Comparison of ENCODE assay signal across 1 cellular context in the genomic region with DNA sequence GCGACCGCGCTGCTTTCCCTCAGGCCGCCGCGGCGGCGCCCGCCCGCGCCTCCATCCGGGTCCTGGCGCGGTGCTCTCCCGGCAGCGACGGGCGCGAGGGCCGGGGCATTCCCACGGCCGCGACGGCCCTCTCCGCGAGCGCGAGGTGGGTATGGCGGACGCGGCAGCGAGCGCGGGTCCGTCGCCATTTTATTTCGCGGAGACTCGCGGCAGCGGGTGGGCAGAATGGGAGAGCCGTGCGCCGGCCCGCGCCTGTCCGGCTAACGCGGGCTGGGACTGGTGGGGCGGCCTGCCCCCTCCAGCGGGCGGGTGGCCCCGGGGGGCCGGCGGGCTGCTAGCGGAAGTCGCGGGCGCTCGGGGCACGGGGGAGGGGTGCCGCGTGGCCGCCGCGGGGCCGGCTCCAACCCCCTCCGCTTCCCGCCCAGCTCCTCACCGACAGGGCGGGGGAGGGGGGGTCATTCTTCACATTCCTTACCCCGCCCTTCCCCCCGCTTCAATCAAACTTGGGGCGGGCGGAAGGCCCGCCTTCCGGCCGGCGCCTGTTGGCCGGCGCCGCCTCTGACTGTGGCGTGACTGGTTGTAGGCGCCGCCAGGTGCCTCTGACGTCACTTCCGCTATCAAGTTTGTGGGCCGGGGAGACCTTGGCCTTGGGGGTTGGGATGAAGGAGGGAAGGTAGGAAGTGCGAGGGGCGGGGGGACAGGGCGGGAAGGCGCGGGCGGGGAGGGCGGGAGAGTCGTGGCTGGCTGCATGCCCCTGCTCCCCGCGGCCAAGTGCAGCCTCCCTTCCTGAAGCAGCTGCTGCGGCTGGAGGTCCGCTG.
TF ChIP-seq lines count a peak whose summit lies in the region.

No MANE protein-coding gene starts in this region.

TF ChIP-seq in GM12878, 131 proteins besides CTCF, POLR2A, EP300 and RAD21 (continued from another document and continues in another):
- peak in 1 of 2 experiments; percentile 53; a peak in 2 of 4 replicates for TF ChIP-seq IKZF2 (IDR thresholded peaks at IDR 0.05)
- TF ChIP-seq CHD1 (IDR thresholded peaks at IDR 0.05; ENCODE audit: low read depth, low read length), result no peak
- TF ChIP-seq ZNF384 (IDR thresholded peaks at IDR 0.05; ENCODE audit: borderline replicate concordance, low read depth, low read length), result no peak
- peak; percentile 92 for TF ChIP-seq YY1 (IDR thresholded peaks at IDR 0.05; ENCODE audit: low read depth, low read length)
- peak; percentile 97 for TF ChIP-seq CREM (IDR thresholded peaks at IDR 0.05; ENCODE audit: low read depth)
- TF ChIP-seq, protein P1, sequence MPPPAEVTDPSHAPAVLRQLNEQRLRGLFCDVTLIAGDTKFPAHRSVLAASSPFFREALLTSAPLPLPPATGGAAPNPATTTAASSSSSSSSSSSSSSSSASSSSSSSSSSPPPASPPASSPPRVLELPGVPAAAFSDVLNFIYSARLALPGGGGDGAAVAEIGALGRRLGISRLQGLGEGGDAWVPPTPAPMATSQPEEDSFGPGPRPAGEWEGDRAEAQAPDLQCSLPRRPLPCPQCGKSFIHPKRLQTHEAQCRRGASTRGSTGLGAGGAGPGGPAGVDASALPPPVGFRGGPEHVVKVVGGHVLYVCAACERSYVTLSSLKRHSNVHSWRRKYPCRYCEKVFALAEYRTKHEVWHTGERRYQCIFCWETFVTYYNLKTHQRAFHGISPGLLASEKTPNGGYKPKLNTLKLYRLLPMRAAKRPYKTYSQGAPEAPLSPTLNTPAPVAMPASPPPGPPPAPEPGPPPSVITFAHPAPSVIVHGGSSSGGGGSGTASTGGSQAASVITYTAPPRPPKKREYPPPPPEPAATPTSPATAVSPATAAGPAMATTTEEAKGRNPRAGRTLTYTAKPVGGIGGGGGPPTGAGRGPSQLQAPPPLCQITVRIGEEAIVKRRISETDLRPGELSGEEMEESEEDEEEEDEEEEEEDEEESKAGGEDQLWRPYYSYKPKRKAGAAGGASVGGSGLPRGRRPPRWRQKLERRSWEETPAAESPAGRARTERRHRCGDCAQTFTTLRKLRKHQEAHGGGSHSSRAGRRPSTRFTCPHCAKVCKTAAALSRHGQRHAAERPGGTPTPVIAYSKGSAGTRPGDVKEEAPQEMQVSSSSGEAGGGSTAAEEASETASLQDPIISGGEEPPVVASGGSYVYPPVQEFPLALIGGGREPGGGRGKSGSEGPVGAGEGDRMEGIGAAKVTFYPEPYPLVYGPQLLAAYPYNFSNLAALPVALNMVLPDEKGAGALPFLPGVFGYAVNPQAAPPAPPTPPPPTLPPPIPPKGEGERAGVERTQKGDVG (CRISPR knock-in tag; IDR thresholded peaks at IDR 0.05), result no peak
- peak; percentile 21; the same call in 2 of the 3 replicates for TF ChIP-seq POU2F2 (IDR thresholded peaks at IDR 0.05; ENCODE audit: borderline replicate concordance, low read depth, low read length)
- peak; percentile 91 for TF ChIP-seq KLF5 (IDR thresholded peaks at IDR 0.05; ENCODE audit: partially characterized antibody)
- TF ChIP-seq WRNIP1 (IDR thresholded peaks at IDR 0.05; ENCODE audit: borderline replicate concordance, low read depth, low read length), result no peak
- TF ChIP-seq JUND (IDR thresholded peaks at IDR 0.05; ENCODE audit: low read depth, low read length), result peak; percentile 69
- TF ChIP-seq, protein P2, sequence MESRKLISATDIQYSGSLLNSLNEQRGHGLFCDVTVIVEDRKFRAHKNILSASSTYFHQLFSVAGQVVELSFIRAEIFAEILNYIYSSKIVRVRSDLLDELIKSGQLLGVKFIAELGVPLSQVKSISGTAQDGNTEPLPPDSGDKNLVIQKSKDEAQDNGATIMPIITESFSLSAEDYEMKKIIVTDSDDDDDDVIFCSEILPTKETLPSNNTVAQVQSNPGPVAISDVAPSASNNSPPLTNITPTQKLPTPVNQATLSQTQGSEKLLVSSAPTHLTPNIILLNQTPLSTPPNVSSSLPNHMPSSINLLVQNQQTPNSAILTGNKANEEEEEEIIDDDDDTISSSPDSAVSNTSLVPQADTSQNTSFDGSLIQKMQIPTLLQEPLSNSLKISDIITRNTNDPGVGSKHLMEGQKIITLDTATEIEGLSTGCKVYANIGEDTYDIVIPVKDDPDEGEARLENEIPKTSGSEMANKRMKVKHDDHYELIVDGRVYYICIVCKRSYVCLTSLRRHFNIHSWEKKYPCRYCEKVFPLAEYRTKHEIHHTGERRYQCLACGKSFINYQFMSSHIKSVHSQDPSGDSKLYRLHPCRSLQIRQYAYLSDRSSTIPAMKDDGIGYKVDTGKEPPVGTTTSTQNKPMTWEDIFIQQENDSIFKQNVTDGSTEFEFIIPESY (IDR thresholded peaks at IDR 0.05), result no peak
- peak; percentile 92 for TF ChIP-seq IKZF1 (conservative IDR thresholded peaks at IDR 0.05)
- TF ChIP-seq POLR2AphosphoS2 (IDR thresholded peaks at IDR 0.05; ENCODE audit: low read depth, low read length), result no peak
- peak; percentile 83 for TF ChIP-seq MYC (IDR thresholded peaks at IDR 0.05; ENCODE audit: insufficient read depth, insufficient read length, insufficient replicate concordance, low read length, severe bottlenecking)
- TF ChIP-seq, protein P3, sequence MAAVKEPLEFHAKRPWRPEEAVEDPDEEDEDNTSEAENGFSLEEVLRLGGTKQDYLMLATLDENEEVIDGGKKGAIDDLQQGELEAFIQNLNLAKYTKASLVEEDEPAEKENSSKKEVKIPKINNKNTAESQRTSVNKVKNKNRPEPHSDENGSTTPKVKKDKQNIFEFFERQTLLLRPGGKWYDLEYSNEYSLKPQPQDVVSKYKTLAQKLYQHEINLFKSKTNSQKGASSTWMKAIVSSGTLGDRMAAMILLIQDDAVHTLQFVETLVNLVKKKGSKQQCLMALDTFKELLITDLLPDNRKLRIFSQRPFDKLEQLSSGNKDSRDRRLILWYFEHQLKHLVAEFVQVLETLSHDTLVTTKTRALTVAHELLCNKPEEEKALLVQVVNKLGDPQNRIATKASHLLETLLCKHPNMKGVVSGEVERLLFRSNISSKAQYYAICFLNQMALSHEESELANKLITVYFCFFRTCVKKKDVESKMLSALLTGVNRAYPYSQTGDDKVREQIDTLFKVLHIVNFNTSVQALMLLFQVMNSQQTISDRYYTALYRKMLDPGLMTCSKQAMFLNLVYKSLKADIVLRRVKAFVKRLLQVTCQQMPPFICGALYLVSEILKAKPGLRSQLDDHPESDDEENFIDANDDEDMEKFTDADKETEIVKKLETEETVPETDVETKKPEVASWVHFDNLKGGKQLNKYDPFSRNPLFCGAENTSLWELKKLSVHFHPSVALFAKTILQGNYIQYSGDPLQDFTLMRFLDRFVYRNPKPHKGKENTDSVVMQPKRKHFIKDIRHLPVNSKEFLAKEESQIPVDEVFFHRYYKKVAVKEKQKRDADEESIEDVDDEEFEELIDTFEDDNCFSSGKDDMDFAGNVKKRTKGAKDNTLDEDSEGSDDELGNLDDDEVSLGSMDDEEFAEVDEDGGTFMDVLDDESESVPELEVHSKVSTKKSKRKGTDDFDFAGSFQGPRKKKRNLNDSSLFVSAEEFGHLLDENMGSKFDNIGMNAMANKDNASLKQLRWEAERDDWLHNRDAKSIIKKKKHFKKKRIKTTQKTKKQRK (IDR thresholded peaks at IDR 0.05; ENCODE audit: low read depth, low read length), result peak; percentile 56
- TF ChIP-seq, protein P4, sequence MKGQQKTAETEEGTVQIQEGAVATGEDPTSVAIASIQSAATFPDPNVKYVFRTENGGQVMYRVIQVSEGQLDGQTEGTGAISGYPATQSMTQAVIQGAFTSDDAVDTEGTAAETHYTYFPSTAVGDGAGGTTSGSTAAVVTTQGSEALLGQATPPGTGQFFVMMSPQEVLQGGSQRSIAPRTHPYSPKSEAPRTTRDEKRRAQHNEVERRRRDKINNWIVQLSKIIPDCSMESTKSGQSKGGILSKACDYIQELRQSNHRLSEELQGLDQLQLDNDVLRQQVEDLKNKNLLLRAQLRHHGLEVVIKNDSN (IDR thresholded peaks at IDR 0.05; ENCODE audit: borderline replicate concordance, extremely low read length, insufficient read depth, low read depth, low read length), result peak; percentile 18
- TF ChIP-seq ZNF687 (IDR thresholded peaks at IDR 0.05), result peak; percentile 65
- TF ChIP-seq, protein P5, sequence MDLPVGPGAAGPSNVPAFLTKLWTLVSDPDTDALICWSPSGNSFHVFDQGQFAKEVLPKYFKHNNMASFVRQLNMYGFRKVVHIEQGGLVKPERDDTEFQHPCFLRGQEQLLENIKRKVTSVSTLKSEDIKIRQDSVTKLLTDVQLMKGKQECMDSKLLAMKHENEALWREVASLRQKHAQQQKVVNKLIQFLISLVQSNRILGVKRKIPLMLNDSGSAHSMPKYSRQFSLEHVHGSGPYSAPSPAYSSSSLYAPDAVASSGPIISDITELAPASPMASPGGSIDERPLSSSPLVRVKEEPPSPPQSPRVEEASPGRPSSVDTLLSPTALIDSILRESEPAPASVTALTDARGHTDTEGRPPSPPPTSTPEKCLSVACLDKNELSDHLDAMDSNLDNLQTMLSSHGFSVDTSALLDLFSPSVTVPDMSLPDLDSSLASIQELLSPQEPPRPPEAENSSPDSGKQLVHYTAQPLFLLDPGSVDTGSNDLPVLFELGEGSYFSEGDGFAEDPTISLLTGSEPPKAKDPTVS (IDR thresholded peaks at IDR 0.05; ENCODE audit: low read depth, low read length), result no peak
- peak; percentile 80 for TF ChIP-seq FOS (IDR thresholded peaks at IDR 0.05; ENCODE audit: borderline replicate concordance, extremely low read depth, insufficient read length)
- TF ChIP-seq NR2C1 (IDR thresholded peaks at IDR 0.05), result peak; percentile 73
- TF ChIP-seq GATAD2B (conservative IDR thresholded peaks at IDR 0.05; ENCODE audit: low read depth), result peak; percentile 93
- TF ChIP-seq EGR1 (IDR thresholded peaks at IDR 0.05; ENCODE audit: borderline replicate concordance in 1 of 2, low read depth in 2 of 2, low read length in 2 of 2), result peak in 1 of 2 experiments; percentile 55; a peak in 2 of 3 replicates
- TF ChIP-seq, protein P6, sequence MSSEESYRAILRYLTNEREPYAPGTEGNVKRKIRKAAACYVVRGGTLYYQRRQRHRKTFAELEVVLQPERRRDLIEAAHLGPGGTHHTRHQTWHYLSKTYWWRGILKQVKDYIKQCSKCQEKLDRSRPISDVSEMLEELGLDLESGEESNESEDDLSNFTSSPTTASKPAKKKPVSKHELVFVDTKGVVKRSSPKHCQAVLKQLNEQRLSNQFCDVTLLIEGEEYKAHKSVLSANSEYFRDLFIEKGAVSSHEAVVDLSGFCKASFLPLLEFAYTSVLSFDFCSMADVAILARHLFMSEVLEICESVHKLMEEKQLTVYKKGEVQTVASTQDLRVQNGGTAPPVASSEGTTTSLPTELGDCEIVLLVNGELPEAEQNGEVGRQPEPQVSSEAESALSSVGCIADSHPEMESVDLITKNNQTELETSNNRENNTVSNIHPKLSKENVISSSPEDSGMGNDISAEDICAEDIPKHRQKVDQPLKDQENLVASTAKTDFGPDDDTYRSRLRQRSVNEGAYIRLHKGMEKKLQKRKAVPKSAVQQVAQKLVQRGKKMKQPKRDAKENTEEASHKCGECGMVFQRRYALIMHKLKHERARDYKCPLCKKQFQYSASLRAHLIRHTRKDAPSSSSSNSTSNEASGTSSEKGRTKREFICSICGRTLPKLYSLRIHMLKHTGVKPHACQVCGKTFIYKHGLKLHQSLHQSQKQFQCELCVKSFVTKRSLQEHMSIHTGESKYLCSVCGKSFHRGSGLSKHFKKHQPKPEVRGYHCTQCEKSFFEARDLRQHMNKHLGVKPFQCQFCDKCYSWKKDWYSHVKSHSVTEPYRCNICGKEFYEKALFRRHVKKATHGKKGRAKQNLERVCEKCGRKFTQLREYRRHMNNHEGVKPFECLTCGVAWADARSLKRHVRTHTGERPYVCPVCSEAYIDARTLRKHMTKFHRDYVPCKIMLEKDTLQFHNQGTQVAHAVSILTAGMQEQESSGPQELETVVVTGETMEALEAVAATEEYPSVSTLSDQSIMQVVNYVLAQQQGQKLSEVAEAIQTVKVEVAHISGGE (CRISPR knock-in tag; IDR thresholded peaks at IDR 0.05), result no peak
- TF ChIP-seq STAT3 (IDR thresholded peaks at IDR 0.05; ENCODE audit: low read depth, low read length), result no peak
- TF ChIP-seq, protein P7, sequence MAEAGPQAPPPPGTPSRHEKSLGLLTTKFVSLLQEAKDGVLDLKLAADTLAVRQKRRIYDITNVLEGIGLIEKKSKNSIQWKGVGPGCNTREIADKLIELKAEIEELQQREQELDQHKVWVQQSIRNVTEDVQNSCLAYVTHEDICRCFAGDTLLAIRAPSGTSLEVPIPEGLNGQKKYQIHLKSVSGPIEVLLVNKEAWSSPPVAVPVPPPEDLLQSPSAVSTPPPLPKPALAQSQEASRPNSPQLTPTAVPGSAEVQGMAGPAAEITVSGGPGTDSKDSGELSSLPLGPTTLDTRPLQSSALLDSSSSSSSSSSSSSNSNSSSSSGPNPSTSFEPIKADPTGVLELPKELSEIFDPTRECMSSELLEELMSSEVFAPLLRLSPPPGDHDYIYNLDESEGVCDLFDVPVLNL (IDR thresholded peaks at IDR 0.05; ENCODE audit: low read depth, low read length), result no peak
- TF ChIP-seq EED (IDR thresholded peaks at IDR 0.05; ENCODE audit: low read depth), result no peak; the same call in 1 of the 2 replicates
- TF ChIP-seq EZH2 (IDR thresholded peaks at IDR 0.05; ENCODE audit: borderline replicate concordance, control insufficient read depth, low read depth, low read length), result no peak
- TF ChIP-seq STAT1 (conservative IDR thresholded peaks at IDR 0.05), result peak; percentile 58; the same call in 1 of the 2 replicates
- TF ChIP-seq, protein P8, sequence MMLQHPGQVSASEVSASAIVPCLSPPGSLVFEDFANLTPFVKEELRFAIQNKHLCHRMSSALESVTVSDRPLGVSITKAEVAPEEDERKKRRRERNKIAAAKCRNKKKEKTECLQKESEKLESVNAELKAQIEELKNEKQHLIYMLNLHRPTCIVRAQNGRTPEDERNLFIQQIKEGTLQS (IDR thresholded peaks at IDR 0.05; ENCODE audit: borderline replicate concordance, extremely low read depth, low read depth, low read length), result no peak
- no peak for TF ChIP-seq NFIC (IDR thresholded peaks at IDR 0.05; ENCODE audit: low read depth, low read length)
- TF ChIP-seq SMARCA5 (IDR thresholded peaks at IDR 0.05), result peak; percentile 96
- peak; percentile 80; the same call in 1 of the 2 replicates for TF ChIP-seq TAF1 (IDR thresholded peaks at IDR 0.05; ENCODE audit: borderline replicate concordance, low read depth, low read length)
